In the genomic region with DNA sequence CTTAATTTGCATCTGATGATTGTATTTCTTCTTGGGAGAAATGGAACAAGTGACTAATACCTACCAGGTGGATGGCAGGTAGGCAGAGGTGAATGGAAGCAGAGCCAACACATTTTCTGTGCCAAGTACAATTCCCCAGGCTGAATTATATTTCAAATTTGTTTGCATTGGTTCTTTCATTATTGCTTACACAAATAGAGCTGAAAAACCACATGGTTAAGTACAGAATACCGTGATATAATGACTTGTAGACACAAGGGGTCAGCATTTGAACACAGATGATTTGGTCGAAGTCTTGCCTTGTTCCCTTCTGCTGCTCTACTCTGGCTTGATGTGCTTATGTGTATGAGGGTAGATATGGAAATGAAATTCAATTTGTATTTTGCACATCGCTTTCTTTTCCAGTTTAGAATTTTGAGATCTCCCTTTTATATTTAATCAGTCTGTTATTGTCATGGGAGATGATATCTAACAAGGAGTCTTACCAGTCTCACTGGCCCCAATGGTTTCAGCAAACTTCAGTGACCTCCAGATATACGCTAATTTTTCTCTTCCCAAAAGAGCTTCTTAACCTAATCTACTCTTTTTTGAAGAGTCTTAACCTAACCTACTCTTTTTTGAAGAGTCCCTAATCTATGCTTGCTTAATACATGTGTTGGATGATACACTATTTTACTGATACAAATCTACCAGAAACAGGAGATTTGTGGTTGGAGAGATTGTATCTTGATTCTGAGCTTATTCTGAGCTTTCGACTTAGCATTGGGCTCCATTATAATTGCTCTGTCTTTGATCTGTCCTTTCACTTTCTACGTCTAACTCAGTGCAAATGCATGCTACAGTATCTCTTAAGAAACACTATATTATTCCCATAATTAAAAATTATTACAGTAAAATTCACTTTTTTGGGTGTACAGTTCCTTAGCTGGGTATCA, we compare ENCODE assay signal across 9 cellular contexts.
A peak's percentile ranks its signal among the peaks of the same experiment; 100 is the strongest.
DNase-seq lines count a peak whose midpoint lies in the region; ATAC-seq, FAIRE-seq and TF ChIP-seq lines count a peak whose summit lies in the region.
"Had no signal": no experiment of that assay in that cellular context is flagged by ENCODE, and none has a peak within 500 bp of the region (broad histone marks: within the 10 kb centered on the region; RNA-seq: fewer than 3 reads in every experiment).

No MANE protein-coding gene starts in this region.

- no peaks in the 10 kb centered on the region for H4K20me1 ChIP-seq in endothelial cell of umbilical vein (replicated peaks; ENCODE audit: control insufficient read depth, extremely low read depth, insufficient read depth, low read length)

- no peak for TF ChIP-seq POLR2A in GM12892 (IDR thresholded peaks at IDR 0.05; ENCODE audit: low read depth, low read length)
- no peak for TF ChIP-seq POLR2A in NB4 (IDR thresholded peaks at IDR 0.05; ENCODE audit: extremely low read depth, insufficient read length)
- TF ChIP-seq POLR2A in endothelial cell of umbilical vein (IDR thresholded peaks at IDR 0.05; ENCODE audit: low read depth, low read length): no peak

- no TSS peak for BruUV-seq in endothelial cell of umbilical vein (replicated peaks; lab: Mats Ljungman, UMichigan)

- no peak overlapping the region for H2AFZ ChIP-seq in endothelial cell of umbilical vein (ENCODE audit: low read depth, low read length)

- H3K4me3 ChIP-seq in NB4 (ENCODE audit: low read depth, low read length) (no peak overlapping the region), endothelial cell of umbilical vein (replicated peaks in 1 of 3; ENCODE audit: insufficient read depth in 1 of 3, low read depth in 1 of 3, low read length in 3 of 3) (no peak overlapping the region)

- H3K79me2 ChIP-seq in endothelial cell of umbilical vein (ENCODE audit: control insufficient read depth, insufficient read depth, low read length): no peaks in the 10 kb centered on the region

- H3K4me1 ChIP-seq in endothelial cell of umbilical vein (ENCODE audit: control insufficient read depth, extremely low read depth, insufficient read depth, low read length): peaks cover 25% of the 10 kb centered on the region

- FAIRE-seq in GM12892 (lab: Jason Lieb, UNC) (peak; percentile 89), endothelial cell of umbilical vein (lab: Jason Lieb, UNC) (peak; percentile 92)

- no peaks in the 10 kb centered on the region for H3K36me3 ChIP-seq in endothelial cell of umbilical vein (ENCODE audit: control insufficient read depth in 2 of 2, extremely low read depth in 1 of 2, insufficient read depth in 2 of 2, low read length in 2 of 2)
- H3K36me3 ChIP-seq: neutrophil had no signal

- CTCF ChIA-PET in endothelial cell of umbilical vein (lab: Charles Lee): interaction anchor here (0.6 to 4.4 kb wide), 71 partner anchors 11 to 816 kb away, joined by 3 to 158 read pairs (median 4); a partner anchor contains a TSS

- H3K9ac ChIP-seq in endothelial cell of umbilical vein (replicated peaks; ENCODE audit: extremely low read depth, insufficient read depth, low read length): no peak overlapping the region

- H3K9me1 ChIP-seq in endothelial cell of umbilical vein (replicated peaks; ENCODE audit: control insufficient read depth, extremely low read depth, insufficient read depth, low read length): no peaks in the 10 kb centered on the region

- no peaks in the 10 kb centered on the region for H3K9me3 ChIP-seq in endothelial cell of umbilical vein (replicated peaks; ENCODE audit: control insufficient read depth, insufficient read depth, low read length)
- H3K9me3 ChIP-seq: neutrophil had no signal

- no peak overlapping the region for H3K27ac ChIP-seq in endothelial cell of umbilical vein (ENCODE audit: insufficient read depth, low read depth, low read length)
- H3K27ac ChIP-seq: neutrophil had no signal

- TF ChIP-seq CTCF in NB4 (IDR thresholded peaks at IDR 0.05; ENCODE audit: low read depth, low read length) (peak; percentile 3), endothelial cell of umbilical vein (IDR thresholded peaks at IDR 0.05; ENCODE audit: extremely low read depth in 1 of 2, insufficient read depth in 1 of 2, low read depth in 1 of 2, low read length in 2 of 2) (peak; percentile 42 to 47)

- intact Hi-C loops in endothelial cell of umbilical vein (cut with micrococcal nuclease): loop anchor here (1.0 to 5.0 kb wide), 7 partner anchors 90 to 818 kb away; no protein-coding TSS in a partner anchor

- ATAC-seq in HG02588 (IDR thresholded peaks at IDR 0.05; ENCODE audit: unreplicated experiment): peak; percentile 83

- no peaks in the 10 kb centered on the region for H3K27me3 ChIP-seq in endothelial cell of umbilical vein (ENCODE audit: control insufficient read depth in 2 of 2, insufficient read depth in 2 of 2, low read length in 2 of 2)

- POLR2A ChIA-PET in endothelial cell of umbilical vein (lab: Charles Lee): no interaction called here

- dilution Hi-C loops in endothelial cell of umbilical vein (cut with MboI; ENCODE audit: extremely low pct_ligation_motif_present, low sequenced_read_pairs): loop anchor here (25.0 kb wide), 1 partner anchor 383 kb away; a partner anchor contains a TSS

- DNase-seq in AML-193 (lab: John Stamatoyannopoulos, UW): peak; percentile 81 to 84
- no peak for DNase-seq in GM12892 (ENCODE audit: insufficient read length)
- DNase-seq in NB4 (ENCODE audit: low read depth): peak; percentile 65
- DNase-seq in SK-N-DZ (ENCODE audit: low spot score): peak; percentile 24
- peak; percentile 88 for DNase-seq in endothelial cell of umbilical vein (ENCODE audit: low read depth, low spot score)
- DNase-seq in myocyte (ENCODE audit: low read depth): peak; percentile 75
- no peak for DNase-seq in effector CD8-positive, alpha-beta T cell (lab: John Stamatoyannopoulos, UW)

- no peak overlapping the region for H3K4me2 ChIP-seq in endothelial cell of umbilical vein (ENCODE audit: insufficient read depth, low read length)

TF ChIP-seq in endothelial cell of umbilical vein, 7 proteins besides CTCF, POLR2A, EP300 and RAD21:
- TF ChIP-seq, protein P1, sequence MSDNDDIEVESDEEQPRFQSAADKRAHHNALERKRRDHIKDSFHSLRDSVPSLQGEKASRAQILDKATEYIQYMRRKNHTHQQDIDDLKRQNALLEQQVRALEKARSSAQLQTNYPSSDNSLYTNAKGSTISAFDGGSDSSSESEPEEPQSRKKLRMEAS (IDR thresholded peaks at IDR 0.05; ENCODE audit: insufficient read depth, insufficient read length): peak; percentile 45
- TF ChIP-seq GATA2 (IDR thresholded peaks at IDR 0.05; ENCODE audit: insufficient read depth, insufficient read length, low read depth, low read length) (peak; percentile 36), EZH2 (IDR thresholded peaks at IDR 0.05; ENCODE audit: borderline replicate concordance, low read depth, low read length, severe bottlenecking) (no peak)
TF ChIP-seq in endothelial cell of umbilical vein: peak in this region for 2.

Comparison
In these comparisons a context has a peak if more than half of its experiments do, and no peak if none do; other contexts are left out.
1. DNase-seq: peak in AML-193 (2 of 2), NB4 (single experiment), SK-N-DZ (single experiment), endothelial cell of umbilical vein (single experiment) and myocyte (single experiment); none in GM12892 (single experiment) and effector CD8-positive, alpha-beta T cell (single experiment).